ENCODE assay signal across 1 cellular context in genomic region chr15:74889882-74890768, GRCh38.
TF ChIP-seq lines count a peak whose summit lies in the region.

TSS of gene MPI (plus strand) at chr15:74890042. CDS start at chr15:74890074, 32 bp downstream.

TF ChIP-seq in HepG2, 621 proteins besides CTCF, POLR2A, EP300 and RAD21 (continued from another document and continues in another):
- TF ChIP-seq ZNF609 (CRISPR knock-in tag; IDR thresholded peaks at IDR 0.05; ENCODE audit: borderline replicate concordance) (peak; percentile 49; the same call in 1 of the 2 replicates), JUND (CRISPR knock-in tag; IDR thresholded peaks at IDR 0.05) (peak; percentile 21; the same call in 1 of the 2 replicates), TRIM24 (CRISPR knock-in tag; IDR thresholded peaks at IDR 0.05) (no peak), CEBPB (IDR thresholded peaks at IDR 0.05; ENCODE audit: borderline replicate concordance, low read depth, low read length) (no peak), ZNF614 (CRISPR knock-in tag; IDR thresholded peaks at IDR 0.05; ENCODE audit: borderline replicate concordance) (no peak), U2AF1 (optimal IDR thresholded peaks at IDR 0.05; ENCODE audit: low read depth, low read length) (peak; percentile 42), ZNF841 (CRISPR knock-in tag; IDR thresholded peaks at IDR 0.05; ENCODE audit: borderline replicate concordance) (no peak), SP2 (CRISPR knock-in tag; IDR thresholded peaks at IDR 0.05) (0 out of 2 replicates have a peak, but pooled peaks have one; percentile 3), SMC3 (IDR thresholded peaks at IDR 0.05; ENCODE audit: low read length) (no peak), ZNF574 (CRISPR knock-in tag; IDR thresholded peaks at IDR 0.05) (peak; percentile 92), MTF1 (CRISPR knock-in tag; IDR thresholded peaks at IDR 0.05) (no peak), E2F2 (CRISPR knock-in tag; IDR thresholded peaks at IDR 0.05; ENCODE audit: borderline replicate concordance) (peak; percentile 96), MEIS2 (CRISPR knock-in tag; IDR thresholded peaks at IDR 0.05) (0 out of 2 replicates have a peak, but pooled peaks have one; percentile 48), ZFY (CRISPR knock-in tag; IDR thresholded peaks at IDR 0.05) (peak; percentile 96), TOPORS (CRISPR knock-in tag; IDR thresholded peaks at IDR 0.05) (0 out of 2 replicates have a peak, but pooled peaks have one; percentile 68), TMF1 (CRISPR knock-in tag; IDR thresholded peaks at IDR 0.05; ENCODE audit: low read depth) (no peak; the same call in 1 of the 2 replicates), TFDP1 (CRISPR knock-in tag; IDR thresholded peaks at IDR 0.05; ENCODE audit: borderline replicate concordance) (no peak), TGIF2 (CRISPR knock-in tag; IDR thresholded peaks at IDR 0.05) (no peak), ZNF607 (CRISPR knock-in tag; IDR thresholded peaks at IDR 0.05; ENCODE audit: borderline replicate concordance) (no peak; the same call in 1 of the 2 replicates), ZKSCAN1 (IDR thresholded peaks at IDR 0.05; ENCODE audit: low read length) (no peak), JARID2 (CRISPR knock-in tag; IDR thresholded peaks at IDR 0.05; ENCODE audit: insufficient replicate concordance) (no peak), YEATS4 (CRISPR knock-in tag; IDR thresholded peaks at IDR 0.05; ENCODE audit: borderline replicate concordance) (peak; percentile 93; the same call in 1 of the 2 replicates), GTF2F1 (IDR thresholded peaks at IDR 0.05; ENCODE audit: low read length) (no peak), SIX1 (CRISPR knock-in tag; IDR thresholded peaks at IDR 0.05; ENCODE audit: borderline replicate concordance) (no peak), ZNF331 (CRISPR knock-in tag; IDR thresholded peaks at IDR 0.05) (peak; percentile 86; the same call in 1 of the 2 replicates), ZBTB25 (CRISPR knock-in tag; IDR thresholded peaks at IDR 0.05) (0 out of 2 replicates have a peak, but pooled peaks have one; percentile 20), ZNF724P (CRISPR knock-in tag; IDR thresholded peaks at IDR 0.05; ENCODE audit: borderline replicate concordance) (no peak)
- TF ChIP-seq, protein P1, sequence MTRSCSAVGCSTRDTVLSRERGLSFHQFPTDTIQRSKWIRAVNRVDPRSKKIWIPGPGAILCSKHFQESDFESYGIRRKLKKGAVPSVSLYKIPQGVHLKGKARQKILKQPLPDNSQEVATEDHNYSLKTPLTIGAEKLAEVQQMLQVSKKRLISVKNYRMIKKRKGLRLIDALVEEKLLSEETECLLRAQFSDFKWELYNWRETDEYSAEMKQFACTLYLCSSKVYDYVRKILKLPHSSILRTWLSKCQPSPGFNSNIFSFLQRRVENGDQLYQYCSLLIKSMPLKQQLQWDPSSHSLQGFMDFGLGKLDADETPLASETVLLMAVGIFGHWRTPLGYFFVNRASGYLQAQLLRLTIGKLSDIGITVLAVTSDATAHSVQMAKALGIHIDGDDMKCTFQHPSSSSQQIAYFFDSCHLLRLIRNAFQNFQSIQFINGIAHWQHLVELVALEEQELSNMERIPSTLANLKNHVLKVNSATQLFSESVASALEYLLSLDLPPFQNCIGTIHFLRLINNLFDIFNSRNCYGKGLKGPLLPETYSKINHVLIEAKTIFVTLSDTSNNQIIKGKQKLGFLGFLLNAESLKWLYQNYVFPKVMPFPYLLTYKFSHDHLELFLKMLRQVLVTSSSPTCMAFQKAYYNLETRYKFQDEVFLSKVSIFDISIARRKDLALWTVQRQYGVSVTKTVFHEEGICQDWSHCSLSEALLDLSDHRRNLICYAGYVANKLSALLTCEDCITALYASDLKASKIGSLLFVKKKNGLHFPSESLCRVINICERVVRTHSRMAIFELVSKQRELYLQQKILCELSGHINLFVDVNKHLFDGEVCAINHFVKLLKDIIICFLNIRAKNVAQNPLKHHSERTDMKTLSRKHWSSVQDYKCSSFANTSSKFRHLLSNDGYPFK (CRISPR knock-in tag; IDR thresholded peaks at IDR 0.05; ENCODE audit: borderline replicate concordance), result peak; percentile 84; the same call in 1 of the 2 replicates
- TF ChIP-seq, protein P2, sequence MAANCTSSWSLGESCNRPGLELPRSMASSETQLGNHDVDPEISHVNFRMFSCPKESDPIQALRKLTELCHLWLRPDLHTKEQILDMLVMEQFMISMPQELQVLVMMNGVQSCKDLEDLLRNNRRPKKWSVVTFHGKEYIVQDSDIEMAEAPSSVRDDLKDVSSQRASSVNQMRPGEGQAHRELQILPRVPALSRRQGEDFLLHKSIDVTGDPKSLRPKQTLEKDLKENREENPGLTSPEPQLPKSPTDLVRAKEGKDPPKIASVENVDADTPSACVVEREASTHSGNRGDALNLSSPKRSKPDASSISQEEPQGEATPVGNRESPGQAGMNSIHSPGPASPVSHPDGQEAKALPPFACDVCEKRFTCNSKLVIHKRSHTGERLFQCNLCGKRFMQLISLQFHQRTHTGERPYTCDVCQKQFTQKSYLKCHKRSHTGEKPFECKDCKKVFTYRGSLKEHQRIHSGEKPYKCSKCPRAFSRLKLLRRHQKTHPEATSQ (CRISPR knock-in tag; IDR thresholded peaks at IDR 0.05; ENCODE audit: borderline replicate concordance), result no peak
- TF ChIP-seq, protein P3, sequence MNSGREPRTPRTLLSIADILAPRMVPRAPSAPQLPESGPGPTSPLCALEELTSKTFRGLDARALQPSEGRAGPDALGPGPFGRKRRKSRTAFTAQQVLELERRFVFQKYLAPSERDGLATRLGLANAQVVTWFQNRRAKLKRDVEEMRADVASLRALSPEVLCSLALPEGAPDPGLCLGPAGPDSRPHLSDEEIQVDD (CRISPR knock-in tag; IDR thresholded peaks at IDR 0.05; ENCODE audit: borderline replicate concordance), result no peak
- TF ChIP-seq, protein P4, sequence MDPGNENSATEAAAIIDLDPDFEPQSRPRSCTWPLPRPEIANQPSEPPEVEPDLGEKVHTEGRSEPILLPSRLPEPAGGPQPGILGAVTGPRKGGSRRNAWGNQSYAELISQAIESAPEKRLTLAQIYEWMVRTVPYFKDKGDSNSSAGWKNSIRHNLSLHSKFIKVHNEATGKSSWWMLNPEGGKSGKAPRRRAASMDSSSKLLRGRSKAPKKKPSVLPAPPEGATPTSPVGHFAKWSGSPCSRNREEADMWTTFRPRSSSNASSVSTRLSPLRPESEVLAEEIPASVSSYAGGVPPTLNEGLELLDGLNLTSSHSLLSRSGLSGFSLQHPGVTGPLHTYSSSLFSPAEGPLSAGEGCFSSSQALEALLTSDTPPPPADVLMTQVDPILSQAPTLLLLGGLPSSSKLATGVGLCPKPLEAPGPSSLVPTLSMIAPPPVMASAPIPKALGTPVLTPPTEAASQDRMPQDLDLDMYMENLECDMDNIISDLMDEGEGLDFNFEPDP (CRISPR knock-in tag; conservative IDR thresholded peaks at IDR 0.05), result no peak
- TF ChIP-seq, protein P5, sequence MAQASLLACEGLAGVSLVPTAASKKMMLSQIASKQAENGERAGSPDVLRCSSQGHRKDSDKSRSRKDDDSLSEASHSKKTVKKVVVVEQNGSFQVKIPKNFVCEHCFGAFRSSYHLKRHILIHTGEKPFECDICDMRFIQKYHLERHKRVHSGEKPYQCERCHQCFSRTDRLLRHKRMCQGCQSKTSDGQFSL (CRISPR knock-in tag; IDR thresholded peaks at IDR 0.05), result no peak
- TF ChIP-seq, protein P6, sequence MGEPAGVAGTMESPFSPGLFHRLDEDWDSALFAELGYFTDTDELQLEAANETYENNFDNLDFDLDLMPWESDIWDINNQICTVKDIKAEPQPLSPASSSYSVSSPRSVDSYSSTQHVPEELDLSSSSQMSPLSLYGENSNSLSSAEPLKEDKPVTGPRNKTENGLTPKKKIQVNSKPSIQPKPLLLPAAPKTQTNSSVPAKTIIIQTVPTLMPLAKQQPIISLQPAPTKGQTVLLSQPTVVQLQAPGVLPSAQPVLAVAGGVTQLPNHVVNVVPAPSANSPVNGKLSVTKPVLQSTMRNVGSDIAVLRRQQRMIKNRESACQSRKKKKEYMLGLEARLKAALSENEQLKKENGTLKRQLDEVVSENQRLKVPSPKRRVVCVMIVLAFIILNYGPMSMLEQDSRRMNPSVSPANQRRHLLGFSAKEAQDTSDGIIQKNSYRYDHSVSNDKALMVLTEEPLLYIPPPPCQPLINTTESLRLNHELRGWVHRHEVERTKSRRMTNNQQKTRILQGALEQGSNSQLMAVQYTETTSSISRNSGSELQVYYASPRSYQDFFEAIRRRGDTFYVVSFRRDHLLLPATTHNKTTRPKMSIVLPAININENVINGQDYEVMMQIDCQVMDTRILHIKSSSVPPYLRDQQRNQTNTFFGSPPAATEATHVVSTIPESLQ (CRISPR knock-in tag; conservative IDR thresholded peaks at IDR 0.05), result no peak
- TF ChIP-seq, protein P7, sequence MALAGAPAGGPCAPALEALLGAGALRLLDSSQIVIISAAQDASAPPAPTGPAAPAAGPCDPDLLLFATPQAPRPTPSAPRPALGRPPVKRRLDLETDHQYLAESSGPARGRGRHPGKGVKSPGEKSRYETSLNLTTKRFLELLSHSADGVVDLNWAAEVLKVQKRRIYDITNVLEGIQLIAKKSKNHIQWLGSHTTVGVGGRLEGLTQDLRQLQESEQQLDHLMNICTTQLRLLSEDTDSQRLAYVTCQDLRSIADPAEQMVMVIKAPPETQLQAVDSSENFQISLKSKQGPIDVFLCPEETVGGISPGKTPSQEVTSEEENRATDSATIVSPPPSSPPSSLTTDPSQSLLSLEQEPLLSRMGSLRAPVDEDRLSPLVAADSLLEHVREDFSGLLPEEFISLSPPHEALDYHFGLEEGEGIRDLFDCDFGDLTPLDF (CRISPR knock-in tag; IDR thresholded peaks at IDR 0.05), result no peak
